ENCODE assay signal across 16 cellular contexts in genomic region chr12:89356069-89356665, GRCh38. TPM values are rescaled to one million over a fixed set of nuclear protein-coding genes. Genes with fewer than 3 reads are reported as not detected.
DNase-seq lines count a peak whose midpoint lies in the region; ATAC-seq and TF ChIP-seq lines count a peak whose summit lies in the region.
"Had no signal": no experiment of that assay in that cellular context is flagged by ENCODE, and none has a peak within 500 bp of the region (broad histone marks: within the 10 kb centered on the region; RNA-seq: fewer than 3 reads in every experiment).

No MANE protein-coding gene starts in this region.

- H3K27ac ChIP-seq in BLaER1 treated with 17β-estradiol and CSF1 and Interleukin-3, amounts not matched to agents 10 nM and 100 nM: no peak overlapping the region; a peak in 1 of 22 replicates
- H3K27ac ChIP-seq in esophagus muscularis mucosa (replicated peaks in 1 of 4): peak overlapping the region; percentile 98 to 99 (median 99)

- TF ChIP-seq POLR2A in esophagus muscularis mucosa (IDR thresholded peaks at IDR 0.05; ENCODE audit: low read depth): no peak

- H3K36me3 ChIP-seq in BLaER1 treated with 17β-estradiol and CSF1 and Interleukin-3, amounts not matched to agents 10 nM and 100 nM: peaks cover 0 to 27% (median 2%) of the 10 kb centered on the region in 11 experiments; a peak in 11 of 22 replicates
- no peaks in the 10 kb centered on the region for H3K36me3 ChIP-seq in esophagus muscularis mucosa

- H3K9me3 ChIP-seq in BLaER1 treated with 17β-estradiol and CSF1 and Interleukin-3, amounts not matched to agents 10 nM and 100 nM (replicated peaks in 1 of 11): no peaks in the 10 kb centered on the region
- H3K9me3 ChIP-seq in esophagus muscularis mucosa: no peaks in the 10 kb centered on the region
- H3K9me3 ChIP-seq: sigmoid colon had no signal

- no peak for TF ChIP-seq EP300 in esophagus muscularis mucosa (IDR thresholded peaks at IDR 0.05)

- H3K27me3 ChIP-seq in BLaER1 treated with 17β-estradiol and CSF1 and Interleukin-3, amounts not matched to agents 10 nM and 100 nM: no peaks in the 10 kb centered on the region
- H3K27me3 ChIP-seq in esophagus muscularis mucosa: no peaks in the 10 kb centered on the region
- H3K27me3 ChIP-seq: sigmoid colon had no signal

- H3K4me1 Mint-ChIP-seq in T-helper 2 cell treated with Interferon-gamma antibody and Interleukin-4, amounts not matched to agents 5 μg/mL and 100 μg/mL, for 36 hours (ENCODE audit: low read depth): peaks cover 24% of the 10 kb centered on the region
- H3K4me1 Mint-ChIP-seq in naive B cell: peaks cover 17 to 42% (median 25%) of the 10 kb centered on the region in 3 donors

- DNase-seq in T-helper 2 cell treated with Interferon-gamma antibody and Interleukin-4, amounts not matched to agents 5 μg/mL and 100 μg/mL, for 36 hours (ENCODE audit: low spot score): no peak
- DNase-seq in esophagus muscularis mucosa (ENCODE audit: extremely low spot score) (no peak), naive B cell (no peak), middle frontal gyrus (ENCODE audit: extremely low spot score, low spot score) (no peak), DMS79 (lab: John Stamatoyannopoulos, UW) (no peak), NCI-H748 treated with DMSO at 0.1 percent for 48 hours (lab: John Stamatoyannopoulos, UW) (no peak), 8988T (no peak)
- DNase-seq: activated CD8-positive, alpha-beta memory T cell treated with anti-CD3 and anti-CD28 coated beads, Interleukin-2, amount 10 ng/mL, durations not matched to agents 7 days and 5 days; activated gamma-delta T cell treated with Interleukin-2 at 50 U/mL for 16 hours; anterior cingulate cortex; HFFc6; NCI-H187 treated with DMSO at 0.1 percent for 48 hours; NCI-H510A treated with DMSO at 0.1 percent for 48 hours; sigmoid colon; stimulated activated CD4-positive, alpha-beta T cell treated with anti-CD3 and anti-CD28 coated beads, Interleukin-2, amount 100 ng/mL, for 24 hours had no signal

- 88% methylated on average over 4 of the region's 4 CpGs for WGBS in esophagus muscularis mucosa

- H3K36me3 Mint-ChIP-seq in T-helper 2 cell treated with Interferon-gamma antibody and Interleukin-4, amounts not matched to agents 5 μg/mL and 100 μg/mL, for 36 hours (ENCODE audit: low read depth): peaks cover 12% of the 10 kb centered on the region
- peaks cover 0 to 6% of the 10 kb centered on the region in 2 donors for H3K36me3 Mint-ChIP-seq in naive B cell

- H3K4me2 ChIP-seq in BLaER1 treated with 17β-estradiol and CSF1 and Interleukin-3, amounts not matched to agents 10 nM and 100 nM: peak overlapping the region; percentile 87 to 97 (median 92)

- no peak for ATAC-seq in naive B cell (ENCODE audit: low read depth in 2 of 2)
- ATAC-seq: activated CD8-positive, alpha-beta memory T cell treated with anti-CD3 and anti-CD28 coated beads, Interleukin-2, amount 10 ng/mL, durations not matched to agents 7 days and 5 days had no signal

- no peaks in the 10 kb centered on the region for H3K27me3 Mint-ChIP-seq in T-helper 2 cell treated with Interferon-gamma antibody and Interleukin-4, amounts not matched to agents 5 μg/mL and 100 μg/mL, for 36 hours (ENCODE audit: low read depth)
- no peaks in the 10 kb centered on the region for H3K27me3 Mint-ChIP-seq in naive B cell
- H3K27me3 Mint-ChIP-seq: activated CD8-positive, alpha-beta memory T cell treated with anti-CD3 and anti-CD28 coated beads, Interleukin-2, amount 10 ng/mL, durations not matched to agents 7 days and 5 days had no signal

- peaks cover 9 to 17% (median 10%) of the 10 kb centered on the region in 11 experiments; a peak in 21 of 22 replicates for H4K20me1 ChIP-seq in BLaER1 treated with 17β-estradiol and CSF1 and Interleukin-3, amounts not matched to agents 10 nM and 100 nM

- intact Hi-C loops in esophagus muscularis mucosa (cut with DNase I): loop anchor here (10.0 kb wide), 1 partner anchor 169 kb away; the partner anchor contains the start of genes GALNT4 and POC1B

- peak overlapping the region; percentile 15 for H3K27ac Mint-ChIP-seq in T-helper 2 cell treated with Interferon-gamma antibody and Interleukin-4, amounts not matched to agents 5 μg/mL and 100 μg/mL, for 36 hours
- no peak overlapping the region for H3K27ac Mint-ChIP-seq in naive B cell

- peaks cover 18 to 48% (median 35%) of the 10 kb centered on the region in 10 experiments for H3K4me1 ChIP-seq in BLaER1 treated with 17β-estradiol and CSF1 and Interleukin-3, amounts not matched to agents 10 nM and 100 nM
- H3K4me1 ChIP-seq in esophagus muscularis mucosa: peaks cover 19 to 41% (median 35%) of the 10 kb centered on the region in 4 donors

- no peak overlapping the region for H3K4me3 Mint-ChIP-seq in T-helper 2 cell treated with Interferon-gamma antibody and Interleukin-4, amounts not matched to agents 5 μg/mL and 100 μg/mL, for 36 hours
- peak overlapping the region in 5 of 8 donors; percentile 26 to 100 (median 96) for H3K4me3 Mint-ChIP-seq in naive B cell
- H3K4me3 Mint-ChIP-seq: activated CD8-positive, alpha-beta memory T cell treated with anti-CD3 and anti-CD28 coated beads, Interleukin-2, amount 10 ng/mL, durations not matched to agents 7 days and 5 days had no signal

- peak overlapping the region in 2 of 10 experiments; percentile 78 to 95; a peak in 3 of 20 replicates for H3K4me3 ChIP-seq in BLaER1 treated with 17β-estradiol and CSF1 and Interleukin-3, amounts not matched to agents 10 nM and 100 nM
- H3K4me3 ChIP-seq in esophagus muscularis mucosa: no peak overlapping the region
- H3K4me3 ChIP-seq: sigmoid colon had no signal

- peak overlapping the region in 6 of 11 experiments; percentile 5 to 100 (median 98); a peak in 7 of 22 replicates for H3K9ac ChIP-seq in BLaER1 treated with 17β-estradiol and CSF1 and Interleukin-3, amounts not matched to agents 10 nM and 100 nM

- H3K9me3 Mint-ChIP-seq in T-helper 2 cell treated with Interferon-gamma antibody and Interleukin-4, amounts not matched to agents 5 μg/mL and 100 μg/mL, for 36 hours: no peaks in the 10 kb centered on the region
- H3K9me3 Mint-ChIP-seq in naive B cell: no peaks in the 10 kb centered on the region
- H3K9me3 Mint-ChIP-seq: HFFc6 had no signal

- no peak for TF ChIP-seq CTCF in esophagus muscularis mucosa (IDR thresholded peaks at IDR 0.05)

RNA-seq across cellular contexts. Expression of gene DUSP6, which starts 3.9 kb away (rescaled TPM):
- 100 to 1,000 TPM in 1 of 4 donors, 10 to 100 TPM in 3; 62.2 to 108 (median 77.4) TPM for total RNA-seq in esophagus muscularis mucosa
- 10 to 100 TPM; 23.1 to 63.0 (median 35.7) TPM for polyA plus RNA-seq in naive B cell (ENCODE audit: low read depth in 6 of 6)

Comparison
In these comparisons a context has a peak if more than half of its experiments do, and no peak if none do; other contexts are left out.
1. H3K27ac ChIP-seq: peak in esophagus muscularis mucosa (4 of 4); none in BLaER1 treated with 17β-estradiol and CSF1 and Interleukin-3, amounts not matched to agents 10 nM and 100 nM (0 of 11).